ENCODE assay signal across 9 cellular contexts in genomic region chr4:76733380-76733779, GRCh38.
A peak's percentile ranks its signal among the peaks of the same experiment; 100 is the strongest.
DNase-seq lines count a peak whose midpoint lies in the region; ATAC-seq and TF ChIP-seq lines count a peak whose summit lies in the region.
"Had no signal": no experiment of that assay in that cellular context is flagged by ENCODE, and none has a peak within 500 bp of the region (broad histone marks: within the 10 kb centered on the region; RNA-seq: fewer than 3 reads in every experiment).

No MANE protein-coding gene starts in this region.

- peaks cover 7% of the 10 kb centered on the region; the same call in 1 of the 2 replicates for H3K36me3 ChIP-seq in MM.1S (replicated peaks; ENCODE audit: insufficient read depth, low read length)
- H3K36me3 ChIP-seq in effector memory CD4-positive, alpha-beta T cell (ENCODE audit: control insufficient read depth, insufficient read depth, low read length), result no peaks in the 10 kb centered on the region

- DNase-seq in GM10266 (ENCODE audit: extremely low spot score) (no peak), MM.1S (peak; percentile 64), left lobe of liver (ENCODE audit: low spot score) (peak; percentile 57)
- DNase-seq in activated naive CD4-positive, alpha-beta T cell treated with anti-CD3 and anti-CD28 coated beads, Interleukin-2, amount 50 U/mL, for 16 hours, result no peak
- DNase-seq in effector memory CD4-positive, alpha-beta T cell, result no peak
- DNase-seq: activated naive CD4-positive, alpha-beta T cell treated with anti-CD3 and anti-CD28 coated beads for 36 hours had no signal

- H3K79me2 ChIP-seq in MM.1S (ENCODE audit: low read length), result peaks cover 88% of the 10 kb centered on the region

- H3K27me3 ChIP-seq in MM.1S (replicated peaks; ENCODE audit: insufficient read depth, low read length), result no peaks in the 10 kb centered on the region
- H3K27me3 ChIP-seq in effector memory CD4-positive, alpha-beta T cell (replicated peaks; ENCODE audit: control insufficient read depth, insufficient read depth, low read length, poor library complexity, severe bottlenecking), result no peaks in the 10 kb centered on the region

- H3F3A ChIP-seq in MM.1S (ENCODE audit: insufficient read depth, low read length), result no peaks in the 10 kb centered on the region; the same call in 1 of the 2 replicates

- no peaks in the 10 kb centered on the region for H3K9me2 ChIP-seq in MM.1S (replicated peaks; ENCODE audit: insufficient read depth, low read length)

- peak; percentile 31 for TF ChIP-seq CTCF in GM10266 (IDR thresholded peaks at IDR 0.05; ENCODE audit: control insufficient read depth, insufficient read depth, low read depth, missing control alignments)
- peak; percentile 62 for TF ChIP-seq CTCF in MM.1S (IDR thresholded peaks at IDR 0.05; ENCODE audit: low read length)

- peaks cover 29% of the 10 kb centered on the region for H3K4me1 ChIP-seq in MM.1S (ENCODE audit: low read length)
- no peaks in the 10 kb centered on the region for H3K4me1 ChIP-seq in effector memory CD4-positive, alpha-beta T cell (ENCODE audit: control insufficient read depth, insufficient read depth, low read length, poor library complexity, severe bottlenecking)

- ATAC-seq in SK-N-SH treated with all-trans-retinoic acid at 6 μM for 48 hours (peak; percentile 8; the same call in 2 of the 3 replicates), left lobe of liver (peak; percentile 88), HG03108 (IDR thresholded peaks at IDR 0.05; ENCODE audit: unreplicated experiment) (no peak), GM21576 (IDR thresholded peaks at IDR 0.05; ENCODE audit: unreplicated experiment) (no peak)

- H3K9ac ChIP-seq in MM.1S (ENCODE audit: low read length), result no peak overlapping the region

- H3K27ac ChIP-seq in MM.1S (ENCODE audit: low read length), result no peak overlapping the region
- no peak overlapping the region for H3K27ac ChIP-seq in effector memory CD4-positive, alpha-beta T cell (ENCODE audit: insufficient read depth, low read length, poor library complexity, severe bottlenecking)

- H3K9me3 ChIP-seq in MM.1S (replicated peaks; ENCODE audit: insufficient read depth, low read length), result no peaks in the 10 kb centered on the region
- no peaks in the 10 kb centered on the region for H3K9me3 ChIP-seq in effector memory CD4-positive, alpha-beta T cell (ENCODE audit: control insufficient read depth, low read length)

- H3K4me2 ChIP-seq in MM.1S (ENCODE audit: low read depth, low read length), result no peak overlapping the region

- H3K4me3 ChIP-seq in MM.1S (ENCODE audit: low read length), result no peak overlapping the region
- no peak overlapping the region for H3K4me3 ChIP-seq in effector memory CD4-positive, alpha-beta T cell (ENCODE audit: insufficient read depth, low read depth, low read length, poor library complexity, severe bottlenecking)

- no peak overlapping the region for H2AFZ ChIP-seq in MM.1S (ENCODE audit: low read length)

- H4K20me1 ChIP-seq in MM.1S (ENCODE audit: insufficient read depth, low read length), result no peaks in the 10 kb centered on the region

TF ChIP-seq in SK-N-SH treated with all-trans-retinoic acid at 6 μM for 48 hours, 23 proteins besides CTCF, POLR2A, EP300 and RAD21:
- TF ChIP-seq PPARA (CRISPR knock-in tag; IDR thresholded peaks at IDR 0.05; ENCODE audit: borderline replicate concordance) (no peak), ESRRG (CRISPR knock-in tag; IDR thresholded peaks at IDR 0.05) (no peak), BACH2 (CRISPR knock-in tag; IDR thresholded peaks at IDR 0.05; ENCODE audit: borderline replicate concordance) (no peak), GLIS3 (CRISPR knock-in tag; IDR thresholded peaks at IDR 0.05) (no peak), TCF4 (CRISPR knock-in tag; IDR thresholded peaks at IDR 0.05; ENCODE audit: borderline replicate concordance) (no peak)

Comparison
In these comparisons a context has a peak if more than half of its experiments do, and no peak if none do; other contexts are left out.
1. DNase-seq: peak in MM.1S (single experiment) and left lobe of liver (single experiment); none in GM10266 (single experiment), activated naive CD4-positive, alpha-beta T cell treated with anti-CD3 and anti-CD28 coated beads, Interleukin-2, amount 50 U/mL, for 16 hours (single experiment) and effector memory CD4-positive, alpha-beta T cell (0 of 3).
2. ATAC-seq: peak in SK-N-SH treated with all-trans-retinoic acid at 6 μM for 48 hours (single experiment) and left lobe of liver (single experiment); none in HG03108 (single experiment) and GM21576 (single experiment).